Comparison of ENCODE assay signal across 16 cellular contexts in the genomic region with DNA sequence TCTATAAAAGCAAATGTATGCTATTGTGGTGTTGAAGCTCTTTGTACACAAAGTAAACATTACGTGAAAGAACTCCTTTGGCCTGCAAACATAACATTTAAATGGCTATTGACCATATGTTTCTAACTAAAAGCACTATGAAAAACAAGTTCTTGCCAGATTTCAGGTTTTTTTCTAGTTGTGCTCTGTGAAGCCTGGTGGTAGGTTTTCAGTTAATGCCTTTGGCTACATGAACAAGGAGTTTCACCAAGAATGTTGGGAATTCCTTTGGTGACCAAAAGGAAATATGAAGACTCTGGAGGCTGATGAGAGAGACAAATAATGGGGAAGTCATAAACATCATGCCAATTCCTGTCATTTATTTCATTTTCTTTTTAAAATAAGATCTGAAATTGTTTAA.
DNase-seq lines count a peak whose midpoint lies in the region; ATAC-seq, FAIRE-seq and TF ChIP-seq lines count a peak whose summit lies in the region.
"Had no signal": no experiment of that assay in that cellular context is flagged by ENCODE, and none has a peak within 500 bp of the region (broad histone marks: within the 10 kb centered on the region; RNA-seq: fewer than 3 reads in every experiment).

No MANE protein-coding gene starts in this region.

- POLR2A ChIA-PET in H1 (lab: Charles Lee; ENCODE audit: partially characterized antibody), result no interaction called here

- H4K5ac ChIP-seq in H1 (ENCODE audit: insufficient read length, low read depth, low read length), result peak overlapping the region; percentile 69

- no peaks in the 10 kb centered on the region for H3K4me1 Mint-ChIP-seq in activated naive CD8-positive, alpha-beta T cell treated with anti-CD3 and anti-CD28 coated beads for 36 hours

- no peak for TF ChIP-seq RAD21 in H1 (IDR thresholded peaks at IDR 0.05 in 1 of 2, conservative IDR thresholded peaks at IDR 0.05 in 1 of 2; ENCODE audit: low read depth in 2 of 2, low read length in 2 of 2)

- no peak for FAIRE-seq in H1 (lab: Jason Lieb, UNC)
- FAIRE-seq: RCC 7860 had no signal

- H3K23ac ChIP-seq in H1 (ENCODE audit: insufficient read length), result no peak overlapping the region

- no peak overlapping the region for H4K91ac ChIP-seq in H1 (replicated peaks; ENCODE audit: insufficient read length, low read length)

- H4K8ac ChIP-seq in H1 (ENCODE audit: extremely low read depth, insufficient read depth, low read length), result no peak overlapping the region

- no peak overlapping the region; the same call in 1 of the 2 replicates for H3K18ac ChIP-seq in H1 (ENCODE audit: extremely low read depth, low read length)

- H3K4me1 ChIP-seq in H1 (replicated peaks in 1 of 4; ENCODE audit: control insufficient read depth in 3 of 4, insufficient read depth in 4 of 4, low read length in 3 of 4), result peaks cover 0 to 11% (median 3%) of the 10 kb centered on the region in 4 experiments; a peak in 3 of 7 replicates
- H3K4me1 ChIP-seq in adrenal gland (replicated peaks in 1 of 2), result peaks cover 1 to 20% of the 10 kb centered on the region in 2 donors

- TF ChIP-seq CTCF in H1 (IDR thresholded peaks at IDR 0.05; ENCODE audit: control extremely low read depth in 1 of 3, insufficient read depth in 1 of 3, low read depth in 1 of 3, low read length in 3 of 3) (no peak), adrenal gland (IDR thresholded peaks at IDR 0.05) (no peak)

- no peak overlapping the region for H2BK15ac ChIP-seq in H1 (ENCODE audit: low read length)

- no peaks in the 10 kb centered on the region for H3K79me1 ChIP-seq in H1 (ENCODE audit: low read depth, low read length)

- no peak overlapping the region for H3K4me2 ChIP-seq in H1 (ENCODE audit: insufficient read depth in 1 of 2, low read depth in 2 of 2, low read length in 2 of 2)

- no peak overlapping the region for H3K27ac Mint-ChIP-seq in activated naive CD8-positive, alpha-beta T cell treated with anti-CD3 and anti-CD28 coated beads for 36 hours
- H3K27ac Mint-ChIP-seq: CD4-positive, alpha-beta T cell; stimulated activated naive CD8-positive, alpha-beta T cell treated with anti-CD3 and anti-CD28 coated beads, Interleukin-15, Interleukin-2, amounts not matched to agents 100 ng/mL and 50 ng/mL, for 24 hours; T-helper 2 cell treated with Interferon-gamma antibody and Interleukin-4, amounts not matched to agents 5 μg/mL and 100 μg/mL, for 36 hours had no signal

- peaks cover 7% of the 10 kb centered on the region for H3K27me3 Mint-ChIP-seq in activated naive CD8-positive, alpha-beta T cell treated with anti-CD3 and anti-CD28 coated beads for 36 hours
- H3K27me3 Mint-ChIP-seq: CD4-positive, alpha-beta T cell; stimulated activated naive CD8-positive, alpha-beta T cell treated with anti-CD3 and anti-CD28 coated beads, Interleukin-15, Interleukin-2, amounts not matched to agents 100 ng/mL and 50 ng/mL, for 24 hours had no signal

- TF ChIP-seq POLR2A in H1 (IDR thresholded peaks at IDR 0.05; ENCODE audit: control extremely low read depth in 1 of 2, low read depth in 2 of 2, low read length in 2 of 2), result no peak
- TF ChIP-seq POLR2A in adrenal gland (IDR thresholded peaks at IDR 0.05), result no peak

- H3K4me3 ChIP-seq in H1 (ENCODE audit: extremely low read depth in 1 of 4, insufficient read depth in 2 of 4, low read depth in 3 of 4, low read length in 4 of 4) (no peak overlapping the region; a peak in 1 of 8 replicates), adrenal gland (no peak overlapping the region)
- H3K4me3 ChIP-seq: heart right ventricle had no signal

- DNase-seq in EH (ENCODE audit: low read depth) (peak; percentile 91), M059J (ENCODE audit: low read depth) (peak; percentile 75), H1 (ENCODE audit: low read depth in 1 of 2, low spot score in 2 of 2) (no peak), myocyte (ENCODE audit: low read depth) (peak; percentile 51), adrenal gland (no peak), AML-193 (lab: John Stamatoyannopoulos, UW) (no peak)
- DNase-seq in activated naive CD8-positive, alpha-beta T cell treated with anti-CD3 and anti-CD28 coated beads for 36 hours, result no peak
- DNase-seq: activated CD4-positive, alpha-beta T cell treated with anti-CD3 and anti-CD28 coated beads, Interleukin-2, amount 50 U/mL, for 1 hour; CD4-positive, alpha-beta T cell; effector memory CD4-positive, alpha-beta T cell; heart right ventricle; left ventricle myocardium superior had no signal

- no peak overlapping the region for H3K4me3 Mint-ChIP-seq in activated naive CD8-positive, alpha-beta T cell treated with anti-CD3 and anti-CD28 coated beads for 36 hours
- H3K4me3 Mint-ChIP-seq: CD4-positive, alpha-beta T cell; stimulated activated naive CD8-positive, alpha-beta T cell treated with anti-CD3 and anti-CD28 coated beads, Interleukin-15, Interleukin-2, amounts not matched to agents 100 ng/mL and 50 ng/mL, for 24 hours; T-helper 2 cell treated with Interferon-gamma antibody and Interleukin-4, amounts not matched to agents 5 μg/mL and 100 μg/mL, for 36 hours had no signal

- no peaks in the 10 kb centered on the region for H3K9me3 ChIP-seq in H1 (ENCODE audit: insufficient read depth in 2 of 2, low read depth in 1 of 2, low read length in 1 of 2)
- no peaks in the 10 kb centered on the region for H3K9me3 ChIP-seq in adrenal gland (replicated peaks in 1 of 3)
- H3K9me3 ChIP-seq: heart right ventricle had no signal

- no peak overlapping the region for H3K14ac ChIP-seq in H1 (ENCODE audit: insufficient read length)

- H3K79me2 ChIP-seq in H1 (ENCODE audit: control insufficient read depth in 1 of 2, insufficient read depth in 2 of 2, low read length in 2 of 2), result no peaks in the 10 kb centered on the region

- ATAC-seq in GM18909 (IDR thresholded peaks at IDR 0.05; ENCODE audit: poor library complexity, unreplicated experiment), result no peak
- ATAC-seq: heart right ventricle, left ventricle myocardium superior had no signal

- no peak overlapping the region for H2BK5ac ChIP-seq in H1 (ENCODE audit: low read depth, low read length)

- no peaks in the 10 kb centered on the region for H3K23me2 ChIP-seq in H1 (ENCODE audit: low read depth, low read length)

- no peaks in the 10 kb centered on the region for H4K20me1 ChIP-seq in H1 (replicated peaks in 1 of 2; ENCODE audit: control insufficient read depth in 1 of 2, insufficient read depth in 2 of 2, low read length in 2 of 2)

- H2BK12ac ChIP-seq in H1 (ENCODE audit: low read depth, low read length), result no peak overlapping the region

- H3K27ac ChIP-seq in H1 (ENCODE audit: low read depth, low read length) (no peak overlapping the region), adrenal gland (no peak overlapping the region)
- H3K27ac ChIP-seq: heart right ventricle had no signal

- no peaks in the 10 kb centered on the region for H3K36me3 Mint-ChIP-seq in activated naive CD8-positive, alpha-beta T cell treated with anti-CD3 and anti-CD28 coated beads for 36 hours

- no peaks in the 10 kb centered on the region for H3K36me3 ChIP-seq in H1 (ENCODE audit: control insufficient read depth in 2 of 4, insufficient read depth in 4 of 4, low read length in 3 of 4)
- no peaks in the 10 kb centered on the region for H3K36me3 ChIP-seq in adrenal gland (replicated peaks in 1 of 2)
- H3K36me3 ChIP-seq: heart right ventricle had no signal

- intact Hi-C loops in adrenal gland (cut with DNase I), result no loop called here

- H3K9ac ChIP-seq in H1 (replicated peaks in 1 of 4; ENCODE audit: extremely low read depth in 1 of 4, low read depth in 3 of 4, low read length in 3 of 4), result no peak overlapping the region

- no peaks in the 10 kb centered on the region for H3K9me3 Mint-ChIP-seq in activated naive CD8-positive, alpha-beta T cell treated with anti-CD3 and anti-CD28 coated beads for 36 hours
- H3K9me3 Mint-ChIP-seq: CD4-positive, alpha-beta T cell; stimulated activated naive CD8-positive, alpha-beta T cell treated with anti-CD3 and anti-CD28 coated beads, Interleukin-15, Interleukin-2, amounts not matched to agents 100 ng/mL and 50 ng/mL, for 24 hours; T-helper 2 cell treated with Interferon-gamma antibody and Interleukin-4, amounts not matched to agents 5 μg/mL and 100 μg/mL, for 36 hours had no signal

- no peak overlapping the region for H2AFZ ChIP-seq in H1 (ENCODE audit: low read length)

- H3K27me3 ChIP-seq in H1 (replicated peaks in 1 of 4; ENCODE audit: control insufficient read depth in 3 of 4, extremely low read depth in 1 of 4, insufficient read depth in 3 of 4, low read length in 3 of 4), result no peaks in the 10 kb centered on the region
- H3K27me3 ChIP-seq in adrenal gland, result no peaks in the 10 kb centered on the region
- H3K27me3 ChIP-seq: heart right ventricle had no signal

- CTCF ChIA-PET in H1 (lab: Charles Lee; ENCODE audit: partially characterized antibody), result no interaction called here

- no peak overlapping the region for H2BK120ac ChIP-seq in H1 (replicated peaks; ENCODE audit: low read depth, low read length)

- H2BK20ac ChIP-seq in H1 (ENCODE audit: low read length), result no peak overlapping the region

- WGBS in H1 (ENCODE audit: extremely low coverage in 1 of 2, insufficient coverage in 1 of 2, insufficient read length in 1 of 2, insufficient replicate concordance in 2 of 2, low coverage in 1 of 2, low lambda C conversion rate in 2 of 2, missing lambda C conversion rate in 1 of 2), 2 experiments, result 81% methylated on average over 1 of the region's 1 CpG; no CpG with 5 or more reads in 1 of the 2 experiments
- WGBS in adrenal gland, 4 donors, result 81 to 100% (median 92%) methylated on average over 1 of the region's 1 CpG

- H3K56ac ChIP-seq in H1 (replicated peaks; ENCODE audit: insufficient read length, low read depth, low read length), result no peak overlapping the region

- TF ChIP-seq EP300 in H1 (IDR thresholded peaks at IDR 0.05; ENCODE audit: borderline replicate concordance in 1 of 2, low read depth in 2 of 2, low read length in 2 of 2), result no peak

- H3K4ac ChIP-seq in H1 (replicated peaks; ENCODE audit: insufficient read length, low read depth, low read length), result no peak overlapping the region

- H2AK5ac ChIP-seq in H1 (ENCODE audit: low read depth, low read length), result no peak overlapping the region

TF ChIP-seq in H1, 55 proteins besides CTCF, POLR2A, EP300 and RAD21:
- TF ChIP-seq SAP30 (IDR thresholded peaks at IDR 0.05; ENCODE audit: insufficient read depth, insufficient replicate concordance, low read length) (no peak), HDAC6 (IDR thresholded peaks at IDR 0.05; ENCODE audit: low read depth, low read length) (no peak), TEAD4 (IDR thresholded peaks at IDR 0.05; ENCODE audit: low read depth, low read length) (peak; percentile 56; the same call in 1 of the 2 replicates), NANOG (IDR thresholded peaks at IDR 0.05; ENCODE audit: insufficient read depth, low read depth, low read length, poor library complexity, severe bottlenecking) (no peak)

Comparison
In these comparisons a context has a peak if more than half of its experiments do, and no peak if none do; other contexts are left out.
1. DNase-seq: peak in EH (single experiment), M059J (single experiment) and myocyte (single experiment); none in H1 (0 of 2), adrenal gland (0 of 7), activated naive CD8-positive, alpha-beta T cell treated with anti-CD3 and anti-CD28 coated beads for 36 hours (single experiment) and AML-193 (0 of 2).